In the genomic region with DNA sequence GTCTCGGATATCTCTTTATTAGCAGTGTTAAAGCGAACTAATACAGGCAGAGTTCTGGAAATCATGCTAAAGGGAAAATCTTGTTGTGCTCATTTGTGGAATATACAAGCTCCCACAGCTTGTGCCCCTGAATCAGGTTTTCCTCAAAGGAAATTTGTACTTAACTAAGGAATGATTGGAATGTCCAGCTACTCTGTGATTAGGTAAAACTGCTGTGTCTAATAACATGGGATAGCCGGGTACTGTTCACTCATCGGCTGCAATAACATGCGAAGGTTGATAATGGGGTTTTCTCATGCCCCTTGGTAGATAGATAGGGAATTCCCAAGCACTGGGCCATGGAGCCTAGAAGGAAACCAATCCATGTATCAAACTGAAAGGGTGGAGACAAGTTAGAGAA, we compare ENCODE assay signal across 20 cellular contexts.
DNase-seq lines count a peak whose midpoint lies in the region; ATAC-seq, FAIRE-seq and TF ChIP-seq lines count a peak whose summit lies in the region.
"Had no signal": no experiment of that assay in that cellular context is flagged by ENCODE, and none has a peak within 500 bp of the region (broad histone marks: within the 10 kb centered on the region; RNA-seq: fewer than 3 reads in every experiment).

No MANE protein-coding gene starts in this region.

- H3K36me3 ChIP-seq in breast epithelium (no peaks in the 10 kb centered on the region), body of pancreas (replicated peaks in 1 of 2; ENCODE audit: insufficient read depth in 1 of 2, low read depth in 2 of 2) (no peaks in the 10 kb centered on the region), PC-9 (ENCODE audit: low read depth) (no peaks in the 10 kb centered on the region)
- H3K36me3 ChIP-seq: thoracic aorta had no signal

- no peaks in the 10 kb centered on the region for H3K9me3 ChIP-seq in breast epithelium
- no peaks in the 10 kb centered on the region for H3K9me3 ChIP-seq in body of pancreas
- no peaks in the 10 kb centered on the region; the same call in none of the 2 replicates for H3K9me3 ChIP-seq in PC-9 (ENCODE audit: insufficient read depth, low read depth)
- H3K9me3 ChIP-seq: thoracic aorta had no signal

- H3K9me3 Mint-ChIP-seq in MCF 10A (ENCODE audit: unreplicated experiment): no peaks in the 10 kb centered on the region
- H3K9me3 Mint-ChIP-seq: activated naive CD4-positive, alpha-beta T cell treated with anti-CD3 and anti-CD28 coated beads, Interleukin-2, amount 10 ng/mL, durations not matched to agents 7 days and 5 days had no signal

- no peaks in the 10 kb centered on the region for H3K79me2 ChIP-seq in PC-9 (ENCODE audit: low read depth)

- BruUV-seq in MCF 10A (replicated peaks; lab: Mats Ljungman, UMichigan) (no TSS peak), PC-9 (replicated peaks; lab: Mats Ljungman, UMichigan) (no TSS peak)

- peak; percentile 31 for DNase-seq in MCF 10A (ENCODE audit: unreplicated experiment)
- DNase-seq in breast epithelium (ENCODE audit: low spot score in 2 of 2): no peak
- no peak for DNase-seq in body of pancreas
- peak; percentile 85 for DNase-seq in iris pigment epithelial cell (ENCODE audit: low read depth)
- peak; percentile 40 for DNase-seq in urothelium cell line (ENCODE audit: low spot score)
- DNase-seq in cortex of kidney (lab: John Stamatoyannopoulos, UW): no peak
- no peak for DNase-seq in UCSD-AML1 (lab: John Stamatoyannopoulos, UW; ENCODE audit: unreplicated experiment)
- DNase-seq in PC-9: no peak
- DNase-seq: activated CD8-positive, alpha-beta memory T cell treated with anti-CD3 and anti-CD28 coated beads, Interleukin-2, amount 10 ng/mL, durations not matched to agents 7 days and 5 days; activated naive CD4-positive, alpha-beta T cell treated with anti-CD3 and anti-CD28 coated beads, Interleukin-2, amount 10 ng/mL, durations not matched to agents 7 days and 5 days; Calu3; dorsolateral prefrontal cortex; Karpas-422; NCI-H187; stimulated activated CD4-positive, alpha-beta T cell treated with anti-CD3 and anti-CD28 coated beads, Interleukin-12 subunit alpha, Interleukin-12 subunit beta, amount 100 ng/mL, for 4 hours had no signal

- CTCF ChIA-PET in MCF 10A (lab: Yijun Ruan, JAX) (interaction anchor here (0.6 kb wide), 1 partner anchor 1214 kb away, joined by 3 read pairs; no protein-coding TSS in a partner anchor), PC-9 (lab: Charles Lee) (no interaction called here)

- no peak overlapping the region for H3K4me3 Mint-ChIP-seq in MCF 10A (ENCODE audit: unreplicated experiment)
- H3K4me3 Mint-ChIP-seq: activated CD8-positive, alpha-beta memory T cell treated with anti-CD3 and anti-CD28 coated beads, Interleukin-2, amount 10 ng/mL, durations not matched to agents 7 days and 5 days; activated naive CD4-positive, alpha-beta T cell treated with anti-CD3 and anti-CD28 coated beads, Interleukin-2, amount 10 ng/mL, durations not matched to agents 7 days and 5 days; natural killer cell treated with Interleukin-12 subunit alpha and Interleukin-12 subunit beta and Interleukin-15 and Interleukin-18, amount 100 ng/mL, for 72 hours had no signal

- ATAC-seq in body of pancreas: peak; percentile 52
- ATAC-seq: activated CD8-positive, alpha-beta memory T cell treated with anti-CD3 and anti-CD28 coated beads, Interleukin-2, amount 10 ng/mL, durations not matched to agents 7 days and 5 days; left cardiac atrium; natural killer cell treated with Interleukin-12 subunit alpha and Interleukin-12 subunit beta and Interleukin-15 and Interleukin-18, amount 100 ng/mL, for 72 hours had no signal

- POLR2A ChIA-PET in MCF 10A (lab: Yijun Ruan, JAX) (no interaction called here), PC-9 (lab: Charles Lee; ENCODE audit: unreplicated experiment) (no interaction called here)

- no peaks in the 10 kb centered on the region for H3K9me2 ChIP-seq in PC-9 (ENCODE audit: insufficient read depth)

- no peaks in the 10 kb centered on the region for H3K27me3 Mint-ChIP-seq in MCF 10A (ENCODE audit: insufficient read depth, unreplicated experiment)
- H3K27me3 Mint-ChIP-seq: activated CD8-positive, alpha-beta memory T cell treated with anti-CD3 and anti-CD28 coated beads, Interleukin-2, amount 10 ng/mL, durations not matched to agents 7 days and 5 days; activated naive CD4-positive, alpha-beta T cell treated with anti-CD3 and anti-CD28 coated beads, Interleukin-2, amount 10 ng/mL, durations not matched to agents 7 days and 5 days; natural killer cell treated with Interleukin-12 subunit alpha and Interleukin-12 subunit beta and Interleukin-15 and Interleukin-18, amount 100 ng/mL, for 72 hours had no signal

- no peak overlapping the region for H2AFZ ChIP-seq in PC-9

- peaks cover 8% of the 10 kb centered on the region for H3K4me1 Mint-ChIP-seq in MCF 10A (ENCODE audit: insufficient read depth, unreplicated experiment)
- H3K4me1 Mint-ChIP-seq: activated CD8-positive, alpha-beta memory T cell treated with anti-CD3 and anti-CD28 coated beads, Interleukin-2, amount 10 ng/mL, durations not matched to agents 7 days and 5 days; activated naive CD4-positive, alpha-beta T cell treated with anti-CD3 and anti-CD28 coated beads, Interleukin-2, amount 10 ng/mL, durations not matched to agents 7 days and 5 days had no signal

- H3K4me3 ChIP-seq in breast epithelium: no peak overlapping the region
- H3K4me3 ChIP-seq in body of pancreas: no peak overlapping the region
- no peak overlapping the region for H3K4me3 ChIP-seq in PC-9
- H3K4me3 ChIP-seq: dorsolateral prefrontal cortex, thoracic aorta had no signal

- intact Hi-C loops in MCF 10A (cut with micrococcal nuclease): no loop called here
- intact Hi-C loops in breast epithelium (cut with DNase I; ENCODE audit: low total_unique reads): no loop called here
- intact Hi-C loops in body of pancreas (cut with DNase I): no loop called here
- intact Hi-C loops in PC-9 (cut with micrococcal nuclease; ENCODE audit: unreplicated experiment): no loop called here

- TF ChIP-seq POLR2A in breast epithelium (IDR thresholded peaks at IDR 0.05) (no peak), body of pancreas (IDR thresholded peaks at IDR 0.05) (no peak)

- FAIRE-seq in urothelium cell line (lab: Jason Lieb, UNC): no peak
- FAIRE-seq: frontal cortex had no signal

- H3K27me3 ChIP-seq in breast epithelium (no peaks in the 10 kb centered on the region), body of pancreas (no peaks in the 10 kb centered on the region), PC-9 (ENCODE audit: insufficient read depth, low read depth) (no peaks in the 10 kb centered on the region)
- H3K27me3 ChIP-seq: dorsolateral prefrontal cortex had no signal

- no peak for TF ChIP-seq CTCF in MCF 10A (IDR thresholded peaks at IDR 0.05; ENCODE audit: unreplicated experiment)
- no peak for TF ChIP-seq CTCF in breast epithelium (IDR thresholded peaks at IDR 0.05)
- TF ChIP-seq CTCF in body of pancreas (IDR thresholded peaks at IDR 0.05): no peak
- TF ChIP-seq CTCF in PC-9 (conservative IDR thresholded peaks at IDR 0.05): no peak

- no peaks in the 10 kb centered on the region for H3K4me1 ChIP-seq in breast epithelium
- no peaks in the 10 kb centered on the region for H3K4me1 ChIP-seq in body of pancreas
- no peaks in the 10 kb centered on the region for H3K4me1 ChIP-seq in PC-9 (replicated peaks; ENCODE audit: insufficient read depth)

- H3K4me2 ChIP-seq in PC-9: no peak overlapping the region

- H3K36me3 Mint-ChIP-seq in MCF 10A (ENCODE audit: insufficient read depth, unreplicated experiment): no peaks in the 10 kb centered on the region
- H3K36me3 Mint-ChIP-seq: activated CD8-positive, alpha-beta memory T cell treated with anti-CD3 and anti-CD28 coated beads, Interleukin-2, amount 10 ng/mL, durations not matched to agents 7 days and 5 days; activated naive CD4-positive, alpha-beta T cell treated with anti-CD3 and anti-CD28 coated beads, Interleukin-2, amount 10 ng/mL, durations not matched to agents 7 days and 5 days; natural killer cell treated with Interleukin-12 subunit alpha and Interleukin-12 subunit beta and Interleukin-15 and Interleukin-18, amount 100 ng/mL, for 72 hours had no signal

- H3K27ac Mint-ChIP-seq in MCF 10A (ENCODE audit: low read depth, unreplicated experiment): peak overlapping the region; percentile 28
- H3K27ac Mint-ChIP-seq: activated CD8-positive, alpha-beta memory T cell treated with anti-CD3 and anti-CD28 coated beads, Interleukin-2, amount 10 ng/mL, durations not matched to agents 7 days and 5 days; activated naive CD4-positive, alpha-beta T cell treated with anti-CD3 and anti-CD28 coated beads, Interleukin-2, amount 10 ng/mL, durations not matched to agents 7 days and 5 days; natural killer cell treated with Interleukin-12 subunit alpha and Interleukin-12 subunit beta and Interleukin-15 and Interleukin-18, amount 100 ng/mL, for 72 hours had no signal

- 0 out of 2 replicates have a peak, but pooled peaks cover 7% of the 10 kb centered on the region for H3F3A ChIP-seq in PC-9 (ENCODE audit: insufficient read depth, low read depth)

- 29 to 42% methylated on average over 5 of the region's 5 CpGs for WGBS in body of pancreas, 2 donors

- H4K20me1 ChIP-seq in PC-9 (ENCODE audit: insufficient read depth): no peaks in the 10 kb centered on the region

- H3K27ac ChIP-seq in breast epithelium: no peak overlapping the region
- no peak overlapping the region for H3K27ac ChIP-seq in body of pancreas
- no peak overlapping the region for H3K27ac ChIP-seq in PC-9
- H3K27ac ChIP-seq: 22Rv1, dorsolateral prefrontal cortex, thoracic aorta had no signal

Comparison
In these comparisons a context has a peak if more than half of its experiments do, and no peak if none do; other contexts are left out.
1. DNase-seq: peak in MCF 10A (single experiment), iris pigment epithelial cell (single experiment) and urothelium cell line (single experiment); none in breast epithelium (0 of 2), body of pancreas (0 of 4), cortex of kidney (single experiment), UCSD-AML1 (single experiment) and PC-9 (0 of 2).